8 cellular contexts compared by ENCODE assay signal in the genomic region with DNA sequence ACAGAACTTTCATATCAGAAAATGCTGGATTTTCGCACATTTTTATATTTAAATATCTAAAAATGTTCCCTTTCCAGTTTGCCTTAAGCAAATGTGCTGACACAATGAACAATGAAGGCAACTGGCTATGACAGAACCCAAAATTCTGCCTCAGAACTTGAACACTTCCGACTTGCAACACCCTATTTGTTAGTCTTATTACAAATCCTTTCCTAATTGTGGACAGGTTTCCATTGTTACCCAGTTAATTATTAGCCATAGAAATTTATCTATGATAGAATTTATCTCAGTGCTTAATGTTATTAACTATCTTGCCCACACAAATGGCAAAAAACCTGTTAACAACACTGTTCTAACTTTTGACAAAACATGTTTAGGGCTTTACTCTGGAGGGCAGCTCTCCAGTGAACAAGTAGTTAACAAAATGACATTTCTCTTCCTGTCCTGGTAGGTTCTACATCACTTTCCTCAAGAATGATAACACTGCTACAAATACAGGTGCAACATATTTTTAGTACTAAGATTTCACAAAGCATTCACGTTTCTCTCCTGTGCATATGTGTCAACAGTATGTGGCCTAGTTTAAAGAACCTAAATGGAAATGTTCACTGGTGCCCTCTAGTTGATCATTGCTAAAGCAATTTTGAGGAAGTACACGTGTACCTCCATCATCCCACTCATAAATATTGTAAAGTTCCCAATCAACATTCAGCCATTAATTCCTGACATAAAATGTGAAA. TPM values are rescaled to one million over a fixed set of nuclear protein-coding genes. Genes with fewer than 3 reads are reported as not detected.
DNase-seq lines count a peak whose midpoint lies in the region; ATAC-seq and TF ChIP-seq lines count a peak whose summit lies in the region.

No MANE protein-coding gene starts in this region.

- peaks cover 17% of the 10 kb centered on the region for H3K36me3 Mint-ChIP-seq in T-helper 2 cell treated with Interferon-gamma antibody and Interleukin-4, amounts not matched to agents 5 μg/mL and 100 μg/mL, for 36 hours (ENCODE audit: low read depth)

- no peak overlapping the region for H3K4me3 ChIP-seq in foreskin fibroblast (ENCODE audit: low read depth in 1 of 2, low read length in 2 of 2)
- H3K4me3 ChIP-seq in smooth muscle cell = no peak overlapping the region
- no peak overlapping the region for H3K4me3 ChIP-seq in SJCRH30

- H3K27ac ChIP-seq in smooth muscle cell (ENCODE audit: low read depth) = peak overlapping the region; percentile 91
- no peak overlapping the region for H3K27ac ChIP-seq in SJCRH30

- no peaks in the 10 kb centered on the region for H3K27me3 ChIP-seq in smooth muscle cell (ENCODE audit: low read depth)
- no peaks in the 10 kb centered on the region for H3K27me3 ChIP-seq in SJCRH30

- H3K4me1 ChIP-seq in smooth muscle cell (ENCODE audit: low read depth) = peaks cover 26% of the 10 kb centered on the region
- H3K4me1 ChIP-seq in SJCRH30 = peaks cover 12% of the 10 kb centered on the region

- H3K36me3 ChIP-seq in smooth muscle cell (ENCODE audit: low read depth) = no peaks in the 10 kb centered on the region
- no peaks in the 10 kb centered on the region for H3K36me3 ChIP-seq in SJCRH30

- peaks cover 3% of the 10 kb centered on the region for H3K9me3 Mint-ChIP-seq in T-helper 2 cell treated with Interferon-gamma antibody and Interleukin-4, amounts not matched to agents 5 μg/mL and 100 μg/mL, for 36 hours

- no peak overlapping the region for H2AFZ ChIP-seq in smooth muscle cell (ENCODE audit: low read depth)

- ATAC-seq in GM21390 (IDR thresholded peaks at IDR 0.05; ENCODE audit: unreplicated experiment) = peak; percentile 75
- peak; percentile 68 for ATAC-seq in HG03571 (IDR thresholded peaks at IDR 0.05; ENCODE audit: unreplicated experiment)

- H3K27ac Mint-ChIP-seq in T-helper 2 cell treated with Interferon-gamma antibody and Interleukin-4, amounts not matched to agents 5 μg/mL and 100 μg/mL, for 36 hours = peak overlapping the region; percentile 77

- no peak overlapping the region for H3K9ac ChIP-seq in smooth muscle cell (ENCODE audit: low read depth)

- peaks cover 17% of the 10 kb centered on the region for H3K79me2 ChIP-seq in smooth muscle cell (ENCODE audit: low read depth)

- peaks cover 13% of the 10 kb centered on the region for H4K20me1 ChIP-seq in smooth muscle cell (ENCODE audit: low read depth)

- 46% methylated on average over 4 of the region's 4 CpGs for WGBS in smooth muscle cell (ENCODE audit: low lambda C conversion rate)

- TF ChIP-seq CTCF in foreskin fibroblast (IDR thresholded peaks at IDR 0.05; ENCODE audit: low read depth, low read length) (peak; percentile 29), smooth muscle cell (IDR thresholded peaks at IDR 0.05; ENCODE audit: borderline replicate concordance, insufficient read depth, poor library complexity, severe bottlenecking) (peak; percentile 15)

- H3K27me3 Mint-ChIP-seq in T-helper 2 cell treated with Interferon-gamma antibody and Interleukin-4, amounts not matched to agents 5 μg/mL and 100 μg/mL, for 36 hours (ENCODE audit: low read depth) = no peaks in the 10 kb centered on the region

- H3K4me1 Mint-ChIP-seq in T-helper 2 cell treated with Interferon-gamma antibody and Interleukin-4, amounts not matched to agents 5 μg/mL and 100 μg/mL, for 36 hours (ENCODE audit: low read depth) = peaks cover 61% of the 10 kb centered on the region

- H3K4me2 ChIP-seq in smooth muscle cell = peak overlapping the region; percentile 82

- H3F3A ChIP-seq in smooth muscle cell (ENCODE audit: low read depth) = peaks cover 12% of the 10 kb centered on the region

- peak overlapping the region; percentile 37 for H3K4me3 Mint-ChIP-seq in T-helper 2 cell treated with Interferon-gamma antibody and Interleukin-4, amounts not matched to agents 5 μg/mL and 100 μg/mL, for 36 hours

- H3K9me3 ChIP-seq in smooth muscle cell (replicated peaks; ENCODE audit: low read depth) = no peaks in the 10 kb centered on the region
- H3K9me3 ChIP-seq in SJCRH30 (replicated peaks) = no peaks in the 10 kb centered on the region

- peak; percentile 12 for DNase-seq in NCI-H345 (lab: John Stamatoyannopoulos, UW)
- DNase-seq in NCI-H345 treated with DMSO at 0.1 percent for 48 hours (lab: John Stamatoyannopoulos, UW; ENCODE audit: unreplicated experiment) = no peak
- no peak for DNase-seq in T-helper 2 cell treated with Interferon-gamma antibody and Interleukin-4, amounts not matched to agents 5 μg/mL and 100 μg/mL, for 36 hours (ENCODE audit: low spot score)
- peak in 1 of 2 donors; percentile 64 for DNase-seq in foreskin fibroblast
- DNase-seq in smooth muscle cell (lab: John Stamatoyannopoulos, UW; ENCODE audit: unreplicated experiment) = no peak
- DNase-seq in SJCRH30 = no peak

RNA-seq across cellular contexts. Expression of gene HIVEP2, which starts 58.4 kb away (rescaled TPM):
- total RNA-seq in smooth muscle cell = 11.7 and 12.5 TPM in 2 replicates
- 3.2 and 4.9 TPM in 2 replicates for polyA plus RNA-seq in smooth muscle cell
- 8.2 and 11.6 TPM in 2 replicates for total RNA-seq in SJCRH30 (2014; rRNA removed; shearing (Covaris generic))
